ENCODE assay signal across 13 cellular contexts in the genomic region with DNA sequence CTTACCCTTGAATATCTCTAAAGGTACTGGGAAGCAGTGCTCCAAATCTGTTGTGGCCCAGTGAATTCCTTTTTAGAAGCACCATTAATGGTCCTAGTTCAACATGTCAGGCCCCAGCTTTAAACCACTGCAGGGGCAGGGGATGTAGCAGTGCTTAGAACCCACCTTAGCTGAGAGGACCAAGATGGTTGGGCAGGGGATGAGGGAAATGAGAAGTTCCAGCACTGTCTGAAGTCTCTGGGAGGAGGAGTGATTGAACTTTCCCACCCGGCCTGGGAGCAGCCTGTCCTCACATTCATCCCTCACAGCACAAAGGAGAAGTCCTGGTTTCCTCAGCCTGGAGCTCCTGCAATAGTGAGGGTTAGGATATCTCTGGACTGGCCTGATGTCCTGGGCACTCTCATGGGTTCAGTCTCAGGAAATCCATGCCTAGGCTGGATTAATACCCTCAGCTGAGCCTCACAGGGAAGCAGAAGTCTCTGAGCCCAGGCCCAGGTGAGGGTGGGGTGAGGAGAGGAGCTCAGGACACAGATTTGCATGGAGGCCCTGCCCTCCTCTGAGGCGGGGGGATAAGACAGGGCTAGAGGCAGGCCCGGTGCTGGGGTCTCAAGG. TPM values are rescaled to one million over a fixed set of nuclear protein-coding genes. Genes with fewer than 3 reads are reported as not detected.
"Had no signal": no experiment of that assay in that cellular context is flagged by ENCODE, and none has a peak within 500 bp of the region (broad histone marks: within the 10 kb centered on the region; RNA-seq: fewer than 3 reads in every experiment).

No MANE protein-coding gene starts in this region.

- H2AFZ ChIP-seq: PC-9 had no signal

- ATAC-seq: Right ventricle myocardium inferior had no signal

- DNase-seq: KG1, NCI-H1417 treated with DMSO at 0.1 percent for 48 hours, NCI-H2107, NCI-H226, NCI-H510A, NCI-H524 treated with DMSO at 0.1 percent for 48 hours had no signal

- H3K36me3 ChIP-seq: MG63, Peyer's patch, SJCRH30 had no signal

- H3K9me3 ChIP-seq: MG63, Peyer's patch, SJCRH30 had no signal

- H3K4me1 ChIP-seq: Peyer's patch, SJCRH30 had no signal

- H3K27ac ChIP-seq: PC-9, Peyer's patch, SJCRH30 had no signal

- H3K4me2 ChIP-seq: PC-9 had no signal

- H3K27me3 ChIP-seq: Peyer's patch had no signal

- H3K4me3 ChIP-seq: MG63, PC-9, Peyer's patch, SJCRH30 had no signal

RNA-seq across cellular contexts. Expression of a gene that starts 28.6 kb away (rescaled TPM):
- total RNA-seq: HT-29, PC-9, Peyer's patch, Right ventricle myocardium inferior, SJCRH30 had no signal

RNA-seq across cellular contexts. Expression of a gene that starts 56.7 kb away (rescaled TPM):
- total RNA-seq: HT-29, PC-9, Peyer's patch, Right ventricle myocardium inferior, RPMI7951, SJCRH30 had no signal
